1 cellular context compared by ENCODE assay signal in genomic region chr7:100570954-100571828, GRCh38.
TF ChIP-seq lines count a peak whose summit lies in the region.

No MANE protein-coding gene starts in this region.

TF ChIP-seq in HepG2, 621 proteins besides CTCF, POLR2A, EP300 and RAD21 (continued from another document and continues in another):
- TF ChIP-seq HMGXB3 (CRISPR knock-in tag; IDR thresholded peaks at IDR 0.05; ENCODE audit: borderline replicate concordance) (peak; percentile 37; the same call in 1 of the 2 replicates), NFE2L2 (IDR thresholded peaks at IDR 0.05; ENCODE audit: low read length) (no peak), MBNL3 (CRISPR knock-in tag; conservative IDR thresholded peaks at IDR 0.05) (no peak), THAP9 (CRISPR knock-in tag; IDR thresholded peaks at IDR 0.05; ENCODE audit: borderline replicate concordance) (no peak; the same call in 1 of the 2 replicates), ARHGAP35 (CRISPR knock-in tag; IDR thresholded peaks at IDR 0.05; ENCODE audit: borderline replicate concordance) (no peak), SIN3A (IDR thresholded peaks at IDR 0.05; ENCODE audit: borderline replicate concordance, low read depth, low read length) (no peak; the same call in 1 of the 2 replicates), PRDM4 (CRISPR knock-in tag; IDR thresholded peaks at IDR 0.05; ENCODE audit: borderline replicate concordance) (no peak), ZNF333 (CRISPR knock-in tag; IDR thresholded peaks at IDR 0.05; ENCODE audit: borderline replicate concordance) (0 out of 2 replicates have a peak, but pooled peaks have one; percentile 41), NKX3-1 (CRISPR knock-in tag; IDR thresholded peaks at IDR 0.05) (no peak), TBP (CRISPR knock-in tag; IDR thresholded peaks at IDR 0.05) (no peak), CENPBD1 (CRISPR knock-in tag; IDR thresholded peaks at IDR 0.05; ENCODE audit: borderline replicate concordance, low read depth) (no peak), ZBTB7B (CRISPR knock-in tag; IDR thresholded peaks at IDR 0.05) (no peak), ZKSCAN8 (CRISPR knock-in tag; IDR thresholded peaks at IDR 0.05; ENCODE audit: borderline replicate concordance) (no peak), ZNF296 (CRISPR knock-in tag; conservative IDR thresholded peaks at IDR 0.05) (no peak; the same call in 1 of the 2 replicates), REPIN1 (CRISPR knock-in tag; IDR thresholded peaks at IDR 0.05; ENCODE audit: borderline replicate concordance, low read depth) (0 out of 2 replicates have a peak, but pooled peaks have one; percentile 22), SMARCC2 (IDR thresholded peaks at IDR 0.05) (no peak), GATAD1 (CRISPR knock-in tag; IDR thresholded peaks at IDR 0.05) (no peak; the same call in 1 of the 2 replicates), GATAD2A (CRISPR knock-in tag; IDR thresholded peaks at IDR 0.05) (no peak; the same call in 1 of the 2 replicates), ZNF329 (CRISPR knock-in tag; IDR thresholded peaks at IDR 0.05; ENCODE audit: low read depth) (no peak), HMG20B (CRISPR knock-in tag; conservative IDR thresholded peaks at IDR 0.05) (no peak), MEIS1 (CRISPR knock-in tag; IDR thresholded peaks at IDR 0.05; ENCODE audit: borderline replicate concordance) (no peak), NAIF1 (CRISPR knock-in tag; IDR thresholded peaks at IDR 0.05; ENCODE audit: borderline replicate concordance) (no peak), ELK4 (CRISPR knock-in tag; IDR thresholded peaks at IDR 0.05; ENCODE audit: borderline replicate concordance) (no peak), MAF1 (CRISPR knock-in tag; IDR thresholded peaks at IDR 0.05; ENCODE audit: borderline replicate concordance) (no peak), PHF5A (CRISPR knock-in tag; IDR thresholded peaks at IDR 0.05; ENCODE audit: low read depth, unreplicated experiment) (peak; percentile 27), ZNF337 (CRISPR knock-in tag; IDR thresholded peaks at IDR 0.05; ENCODE audit: borderline replicate concordance, low read depth) (no peak), ZNF543 (CRISPR knock-in tag; IDR thresholded peaks at IDR 0.05) (no peak), TFAP4 (IDR thresholded peaks at IDR 0.05; ENCODE audit: borderline replicate concordance, low read depth) (peak; percentile 34; the same call in 1 of the 2 replicates), ZNF800 (CRISPR knock-in tag; IDR thresholded peaks at IDR 0.05) (no peak), ELF4 (CRISPR knock-in tag; IDR thresholded peaks at IDR 0.05; ENCODE audit: borderline replicate concordance) (no peak), CREB1 (IDR thresholded peaks at IDR 0.05) (peak; percentile 71), CREB1 (CRISPR knock-in tag; IDR thresholded peaks at IDR 0.05) (no peak), ZBED4 (CRISPR knock-in tag; IDR thresholded peaks at IDR 0.05; ENCODE audit: borderline replicate concordance) (peak; percentile 81; the same call in 1 of the 2 replicates), ZSCAN9 (CRISPR knock-in tag; IDR thresholded peaks at IDR 0.05; ENCODE audit: borderline replicate concordance) (no peak), ZNF251 (CRISPR knock-in tag; IDR thresholded peaks at IDR 0.05) (no peak), ZNF772 (CRISPR knock-in tag; IDR thresholded peaks at IDR 0.05) (no peak), FOXC1 (CRISPR knock-in tag; IDR thresholded peaks at IDR 0.05; ENCODE audit: borderline replicate concordance) (peak; percentile 48; the same call in 1 of the 2 replicates), NR2F1 (CRISPR knock-in tag; IDR thresholded peaks at IDR 0.05) (peak in 1 of 2 experiments; percentile 19; a peak in 1 of 4 replicates), ZNF567 (CRISPR knock-in tag; IDR thresholded peaks at IDR 0.05; ENCODE audit: borderline replicate concordance) (no peak), MTERF4 (CRISPR knock-in tag; IDR thresholded peaks at IDR 0.05) (no peak), RFXAP (CRISPR knock-in tag; IDR thresholded peaks at IDR 0.05; ENCODE audit: borderline replicate concordance) (peak; percentile 45; the same call in 1 of the 2 replicates), PHF20 (CRISPR knock-in tag; IDR thresholded peaks at IDR 0.05) (no peak), ZNF33A (CRISPR knock-in tag; IDR thresholded peaks at IDR 0.05; ENCODE audit: borderline replicate concordance) (no peak), PITX1 (CRISPR knock-in tag; IDR thresholded peaks at IDR 0.05) (peak; percentile 20; the same call in 1 of the 2 replicates), ZFP36 (IDR thresholded peaks at IDR 0.05; ENCODE audit: borderline replicate concordance, low read depth, low read length, partially characterized antibody) (no peak), ZNF121 (CRISPR knock-in tag; IDR thresholded peaks at IDR 0.05) (no peak; the same call in 1 of the 2 replicates)
